ENCODE assay signal across 18 cellular contexts in genomic region chr12:54133663-54134375, GRCh38. TPM values are rescaled to one million over a fixed set of nuclear protein-coding genes. Genes with fewer than 3 reads are reported as not detected.
DNase-seq lines count a peak whose midpoint lies in the region; ATAC-seq, FAIRE-seq and TF ChIP-seq lines count a peak whose summit lies in the region.
"Had no signal": no experiment of that assay in that cellular context is flagged by ENCODE, and none has a peak within 500 bp of the region (broad histone marks: within the 10 kb centered on the region; RNA-seq: fewer than 3 reads in every experiment).

No MANE protein-coding gene starts in this region.

- peaks cover 0 to 6% (median 0%) of the 10 kb centered on the region in 3 donors for H3K4me1 ChIP-seq in pancreas
- H3K4me1 ChIP-seq: BLaER1 treated with 17β-estradiol and CSF1 and Interleukin-3, amounts not matched to agents 10 nM and 100 nM had no signal

- H3K36me3 ChIP-seq in MG63 (peaks cover 6% of the 10 kb centered on the region), pancreas (no peaks in the 10 kb centered on the region)
- H3K36me3 ChIP-seq: BLaER1 treated with 17β-estradiol and CSF1 and Interleukin-3, amounts not matched to agents 10 nM and 100 nM had no signal

- no peak overlapping the region for H3K4me3 ChIP-seq in MG63
- no peak overlapping the region for H3K4me3 ChIP-seq in pancreas
- H3K4me3 ChIP-seq: BLaER1 treated with 17β-estradiol and CSF1 and Interleukin-3, amounts not matched to agents 10 nM and 100 nM had no signal

- H3K36me3 Mint-ChIP-seq in brain (no peaks in the 10 kb centered on the region), mesothelial cell of epicardium (peaks cover 4% of the 10 kb centered on the region), progenitor cell of endocrine pancreas (ENCODE audit: insufficient read depth) (peaks cover 9% of the 10 kb centered on the region)

- H3K27me3 Mint-ChIP-seq in brain (peaks cover 93% of the 10 kb centered on the region), mesothelial cell of epicardium (ENCODE audit: low read depth) (no peaks in the 10 kb centered on the region), progenitor cell of endocrine pancreas (no peaks in the 10 kb centered on the region)

- H3K27ac ChIP-seq in pancreas, result no peak overlapping the region
- H3K27ac ChIP-seq: BLaER1 treated with 17β-estradiol and CSF1 and Interleukin-3, amounts not matched to agents 10 nM and 100 nM; HL-60 had no signal

- peak overlapping the region; percentile 53 to 87 (median 82) for H3K27ac Mint-ChIP-seq in brain
- peak overlapping the region; percentile 96 for H3K27ac Mint-ChIP-seq in mesothelial cell of epicardium
- peak overlapping the region; percentile 95 for H3K27ac Mint-ChIP-seq in progenitor cell of endocrine pancreas

- H3K9me3 Mint-ChIP-seq in brain (no peaks in the 10 kb centered on the region), mesothelial cell of epicardium (no peaks in the 10 kb centered on the region), progenitor cell of endocrine pancreas (ENCODE audit: low read depth) (no peaks in the 10 kb centered on the region)

- TF ChIP-seq CTCF in brain (conservative IDR thresholded peaks at IDR 0.05), result no peak
- TF ChIP-seq CTCF in mesothelial cell of epicardium (IDR thresholded peaks at IDR 0.05; ENCODE audit: unreplicated experiment), result no peak
- no peak for TF ChIP-seq CTCF in progenitor cell of endocrine pancreas (IDR thresholded peaks at IDR 0.05; ENCODE audit: unreplicated experiment)
- no peak for TF ChIP-seq CTCF in pancreas (IDR thresholded peaks at IDR 0.05)

- H3K9me3 ChIP-seq in MG63 (no peaks in the 10 kb centered on the region), pancreas (no peaks in the 10 kb centered on the region)
- H3K9me3 ChIP-seq: BLaER1 treated with 17β-estradiol and CSF1 and Interleukin-3, amounts not matched to agents 10 nM and 100 nM had no signal

- ATAC-seq in HG02981 (IDR thresholded peaks at IDR 0.05; ENCODE audit: unreplicated experiment), result no peak
- no peak for ATAC-seq in GM18909 (IDR thresholded peaks at IDR 0.05; ENCODE audit: poor library complexity, unreplicated experiment)
- no peak for ATAC-seq in pancreas

- H3K4me3 Mint-ChIP-seq in brain (peak overlapping the region; percentile 6 to 48 (median 33)), mesothelial cell of epicardium (no peak overlapping the region), progenitor cell of endocrine pancreas (ENCODE audit: low read depth) (peak overlapping the region; percentile 41)

- WGBS in pancreas, 2 donors, result 85% methylated on average over 17 of the region's 17 CpGs

- H3K27me3 ChIP-seq in MG63, result no peaks in the 10 kb centered on the region
- H3K27me3 ChIP-seq in pancreas, result no peaks in the 10 kb centered on the region

- H3K4me1 Mint-ChIP-seq in brain (peaks cover 47% of the 10 kb centered on the region), mesothelial cell of epicardium (peaks cover 96% of the 10 kb centered on the region), progenitor cell of endocrine pancreas (ENCODE audit: low read depth) (peaks cover 90% of the 10 kb centered on the region)

- no peak for FAIRE-seq in pancreas (lab: Jason Lieb, UNC)

- peak; percentile 30 for DNase-seq in ELF-1 (ENCODE audit: low read depth, low spot score)
- DNase-seq in mesothelial cell of epicardium (ENCODE audit: low spot score in 2 of 2, unreplicated experiment in 2 of 2), result no peak
- no peak for DNase-seq in progenitor cell of endocrine pancreas (ENCODE audit: low spot score, unreplicated experiment)
- DNase-seq in MG63, result no peak
- no peak for DNase-seq in pancreas
- DNase-seq: H7, IMR-90, NCI-H1436, NCI-H2029, NCI-H446 treated with DMSO at 0.1 percent for 48 hours, NCI-H82, OCI-M1, Right ventricle myocardium superior had no signal

- intact Hi-C loops in pancreas (cut with DNase I), result no loop called here

RNA-seq across cellular contexts. Expression of gene SMUG1, which starts 55.0 kb away (rescaled TPM):
- polyA plus RNA-seq in brain (ENCODE audit: insufficient read depth, low read depth, low replicate concordance) (28.9 TPM), pancreas (10 to 100 TPM; 29.7 to 35.4 TPM)
- total RNA-seq in mesothelial cell of epicardium (39.5 to 47.1 TPM (median 46.1 TPM) in 3 replicates), progenitor cell of endocrine pancreas (53.1 and 57.6 TPM in 2 replicates), pancreas (10 to 100 TPM; 12.4 to 18.1 (median 14.3) TPM)
- 33.1 and 48.3 TPM in 2 replicates for total RNA-seq in MG63 (2014; rRNA removed; shearing (Covaris generic); ENCODE audit: low replicate concordance)
